In the genomic region with DNA sequence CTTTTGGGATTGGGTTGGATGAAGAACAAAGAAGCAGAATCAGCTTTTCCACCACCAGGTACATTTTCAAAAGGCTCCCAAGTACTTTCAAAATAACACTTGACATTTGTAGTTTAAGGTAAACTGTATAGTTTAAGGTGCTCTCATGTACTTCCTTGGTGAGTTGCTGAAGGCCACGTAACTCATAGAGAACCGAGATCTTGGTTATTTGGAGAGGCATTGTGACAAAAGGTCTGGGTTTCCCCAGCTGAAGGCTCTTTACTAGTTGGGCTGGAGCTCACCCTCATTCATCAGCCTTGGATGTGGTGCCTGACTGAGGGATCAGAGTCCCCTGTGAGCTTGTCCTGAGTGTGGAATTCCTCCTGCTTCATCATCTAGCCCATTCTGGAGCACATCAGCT, we compare ENCODE assay signal across 23 cellular contexts.
DNase-seq lines count a peak whose midpoint lies in the region; ATAC-seq and TF ChIP-seq lines count a peak whose summit lies in the region.
"Had no signal": no experiment of that assay in that cellular context is flagged by ENCODE, and none has a peak within 500 bp of the region (broad histone marks: within the 10 kb centered on the region; RNA-seq: fewer than 3 reads in every experiment).

No MANE protein-coding gene starts in this region.

- no peak overlapping the region for H3K4me3 Mint-ChIP-seq in activated CD8-positive, alpha-beta memory T cell treated with anti-CD3 and anti-CD28 coated beads, Interleukin-2, amount 10 ng/mL, durations not matched to agents 7 days and 5 days
- H3K4me3 Mint-ChIP-seq: CD14-positive monocyte; CD4-positive, alpha-beta memory T cell; CD4-positive, CD25-positive, alpha-beta regulatory T cell; CD8-positive, alpha-beta memory T cell had no signal

- H3K4me3 ChIP-seq in left lung: no peak overlapping the region
- H3K4me3 ChIP-seq: BLaER1, GM12878 had no signal

- no peak for ATAC-seq in activated CD8-positive, alpha-beta memory T cell treated with anti-CD3 and anti-CD28 coated beads, Interleukin-2, amount 10 ng/mL, durations not matched to agents 7 days and 5 days
- peak; percentile 73 for ATAC-seq in GM18868 (IDR thresholded peaks at IDR 0.05; ENCODE audit: unreplicated experiment)
- ATAC-seq in left lung: peak; percentile 85
- no peak for ATAC-seq in activated CD4-positive, CD25-positive, alpha-beta regulatory T cell treated with anti-CD3 and anti-CD28 coated beads, Interleukin-2, amount 50 U/mL, for 24 hours
- ATAC-seq: GM12878 had no signal

- peaks cover 17% of the 10 kb centered on the region for H3K4me1 Mint-ChIP-seq in activated CD8-positive, alpha-beta memory T cell treated with anti-CD3 and anti-CD28 coated beads, Interleukin-2, amount 10 ng/mL, durations not matched to agents 7 days and 5 days
- H3K4me1 Mint-ChIP-seq: CD14-positive monocyte had no signal

- no peak overlapping the region for H3K27ac Mint-ChIP-seq in activated CD8-positive, alpha-beta memory T cell treated with anti-CD3 and anti-CD28 coated beads, Interleukin-2, amount 10 ng/mL, durations not matched to agents 7 days and 5 days
- H3K27ac Mint-ChIP-seq: CD14-positive monocyte; CD4-positive, alpha-beta memory T cell; CD4-positive, CD25-positive, alpha-beta regulatory T cell; CD8-positive, alpha-beta memory T cell had no signal

- intact Hi-C loops in left lung (cut with DNase I): no loop called here

- H3K36me3 Mint-ChIP-seq in activated CD8-positive, alpha-beta memory T cell treated with anti-CD3 and anti-CD28 coated beads, Interleukin-2, amount 10 ng/mL, durations not matched to agents 7 days and 5 days: no peaks in the 10 kb centered on the region
- H3K36me3 Mint-ChIP-seq: CD14-positive monocyte; CD4-positive, alpha-beta memory T cell; CD4-positive, CD25-positive, alpha-beta regulatory T cell; CD8-positive, alpha-beta memory T cell had no signal

- H3K27ac ChIP-seq in left lung: no peak overlapping the region
- H3K27ac ChIP-seq: BLaER1 had no signal

- TF ChIP-seq CTCF in left lung (IDR thresholded peaks at IDR 0.05): no peak

- no peaks in the 10 kb centered on the region for H3K27me3 ChIP-seq in left lung
- H3K27me3 ChIP-seq: BE2C, BLaER1 had no signal

- H3K9me3 Mint-ChIP-seq in activated CD8-positive, alpha-beta memory T cell treated with anti-CD3 and anti-CD28 coated beads, Interleukin-2, amount 10 ng/mL, durations not matched to agents 7 days and 5 days (ENCODE audit: low read depth): no peaks in the 10 kb centered on the region
- H3K9me3 Mint-ChIP-seq: CD8-positive, alpha-beta memory T cell had no signal

- no peaks in the 10 kb centered on the region for H3K36me3 ChIP-seq in left lung
- H3K36me3 ChIP-seq: BE2C, BLaER1 had no signal

- no peaks in the 10 kb centered on the region for H3K9me3 ChIP-seq in left lung
- H3K9me3 ChIP-seq: BE2C, BLaER1 had no signal

- H3K4me1 ChIP-seq in left lung: no peaks in the 10 kb centered on the region
- H3K4me1 ChIP-seq: BE2C, BLaER1 had no signal

- CTCF ChIA-PET in activated CD8-positive, alpha-beta memory T cell treated with anti-CD3 and anti-CD28 coated beads, Interleukin-2, amount 10 ng/mL, durations not matched to agents 7 days and 5 days (lab: Charles Lee): no interaction called here

- peaks cover 3% of the 10 kb centered on the region for H3K27me3 Mint-ChIP-seq in activated CD8-positive, alpha-beta memory T cell treated with anti-CD3 and anti-CD28 coated beads, Interleukin-2, amount 10 ng/mL, durations not matched to agents 7 days and 5 days

- DNase-seq in activated CD8-positive, alpha-beta memory T cell treated with anti-CD3 and anti-CD28 coated beads, Interleukin-2, amount 10 ng/mL, durations not matched to agents 7 days and 5 days: peak; percentile 31
- no peak for DNase-seq in activated CD8-positive, alpha-beta memory T cell treated with anti-CD3 and anti-CD28 coated beads, Interleukin-2, amount 50 U/mL, for 48 hours
- no peak for DNase-seq in left lung
- DNase-seq: 8988T; ACHN; BE2C; C1 segment of cervical spinal cord; CD4-positive, alpha-beta memory T cell; CD4-positive, CD25-positive, alpha-beta regulatory T cell; CD8-positive, alpha-beta memory T cell; COR-L47; DMS 273 treated with DMSO at 0.1 percent for 48 hours; DMS153; DMS53; DMS79; DND-41; EL; GDM1 had no signal

Comparison
In these comparisons a context has a peak if more than half of its experiments do, and no peak if none do; other contexts are left out.
1. ATAC-seq: peak in GM18868 (single experiment) and left lung (single experiment); none in activated CD8-positive, alpha-beta memory T cell treated with anti-CD3 and anti-CD28 coated beads, Interleukin-2, amount 10 ng/mL, durations not matched to agents 7 days and 5 days (single experiment) and activated CD4-positive, CD25-positive, alpha-beta regulatory T cell treated with anti-CD3 and anti-CD28 coated beads, Interleukin-2, amount 50 U/mL, for 24 hours (0 of 2).